In the genomic region with DNA sequence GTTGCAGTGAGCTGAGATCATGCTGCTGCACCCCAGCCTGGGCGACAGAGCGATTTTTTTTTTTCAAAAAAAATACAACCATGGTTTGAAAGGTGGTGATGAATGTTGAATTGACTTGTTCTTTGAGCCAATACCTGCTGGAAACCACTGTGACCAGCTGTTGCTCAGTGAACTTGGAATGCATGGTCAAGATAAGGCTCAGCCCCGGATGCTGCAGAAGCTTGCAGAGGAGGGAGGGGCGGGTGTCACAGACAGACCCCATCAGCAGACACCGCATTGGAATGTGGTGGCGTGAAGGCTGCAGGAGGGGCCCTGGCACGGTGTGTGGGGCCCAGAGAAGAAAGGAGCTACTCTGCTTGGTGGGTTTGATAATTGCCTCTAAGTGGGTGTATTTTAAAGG, we compare ENCODE assay signal across 20 cellular contexts.
A peak's percentile ranks its signal among the peaks of the same experiment; 100 is the strongest.
DNase-seq lines count a peak whose midpoint lies in the region; ATAC-seq, FAIRE-seq and TF ChIP-seq lines count a peak whose summit lies in the region.
"Had no signal": no experiment of that assay in that cellular context is flagged by ENCODE, and none has a peak within 500 bp of the region (broad histone marks: within the 10 kb centered on the region; RNA-seq: fewer than 3 reads in every experiment).

No MANE protein-coding gene starts in this region.

- intact Hi-C loops in Right ventricle myocardium inferior (cut with DNase I) (loop anchor here (2.0 to 5.0 kb wide), 3 partner anchors 125 to 459 kb away; a partner anchor contains a TSS), upper lobe of right lung (cut with DNase I) (no loop called here), mucosa of descending colon (cut with DNase I, micrococcal nuclease) (loop anchor here (5.0 to 10.0 kb wide), 2 partner anchors 127 to 189 kb away; a partner anchor contains a TSS)

- H3K36me3 ChIP-seq in cardiac muscle cell, result no peaks in the 10 kb centered on the region
- H3K36me3 ChIP-seq in bronchial epithelial cell (ENCODE audit: control insufficient read depth, insufficient read depth, low read length), result peaks cover 3% of the 10 kb centered on the region
- H3K36me3 ChIP-seq in upper lobe of right lung, result peaks cover 5% of the 10 kb centered on the region
- H3K36me3 ChIP-seq in mucosa of descending colon (ENCODE audit: low read depth), result no peaks in the 10 kb centered on the region
- H3K36me3 ChIP-seq: BE2C had no signal

- no peak for FAIRE-seq in bronchial epithelial cell (lab: Jason Lieb, UNC)
- FAIRE-seq: D721Med had no signal

- no peak for ATAC-seq in Right ventricle myocardium inferior
- peak; percentile 12 for ATAC-seq in upper lobe of right lung
- no peak for ATAC-seq in GM18858 (IDR thresholded peaks at IDR 0.05; ENCODE audit: unreplicated experiment)
- ATAC-seq in mucosa of descending colon, result no peak
- ATAC-seq: natural killer cell had no signal

- H3K9me3 ChIP-seq in cardiac muscle cell (ENCODE audit: low read depth) (no peaks in the 10 kb centered on the region), upper lobe of right lung (no peaks in the 10 kb centered on the region), mucosa of descending colon (no peaks in the 10 kb centered on the region)
- H3K9me3 ChIP-seq: BE2C, stomach had no signal

- TF ChIP-seq CTCF in cardiac muscle cell (IDR thresholded peaks at IDR 0.05; ENCODE audit: low read depth, low read length) (no peak), bronchial epithelial cell (IDR thresholded peaks at IDR 0.05; ENCODE audit: insufficient read depth, low read length, severe bottlenecking) (no peak), upper lobe of right lung (IDR thresholded peaks at IDR 0.05) (no peak), mucosa of descending colon (IDR thresholded peaks at IDR 0.05) (no peak)

- no peak overlapping the region for H3K4me3 ChIP-seq in cardiac muscle cell
- H3K4me3 ChIP-seq in bronchial epithelial cell (ENCODE audit: low read depth, low read length), result no peak overlapping the region
- no peak overlapping the region for H3K4me3 ChIP-seq in upper lobe of right lung
- no peak overlapping the region for H3K4me3 ChIP-seq in mucosa of descending colon
- H3K4me3 ChIP-seq: stomach had no signal

- peak overlapping the region; percentile 82 for H3K27ac ChIP-seq in cardiac muscle cell
- H3K27ac ChIP-seq in upper lobe of right lung, result no peak overlapping the region
- H3K27ac ChIP-seq: stomach had no signal

- H3K27me3 ChIP-seq in cardiac muscle cell (no peaks in the 10 kb centered on the region), bronchial epithelial cell (ENCODE audit: control insufficient read depth, insufficient read depth, low read length) (no peaks in the 10 kb centered on the region), upper lobe of right lung (no peaks in the 10 kb centered on the region)
- H3K27me3 ChIP-seq: BE2C, stomach had no signal

- H3K4me1 ChIP-seq in cardiac muscle cell (ENCODE audit: low read depth) (peaks cover 52% of the 10 kb centered on the region), upper lobe of right lung (peaks cover 22% of the 10 kb centered on the region), mucosa of descending colon (ENCODE audit: low read depth) (peaks cover 25% of the 10 kb centered on the region)

- DNase-seq in cardiac muscle cell (ENCODE audit: low read depth in 1 of 2, low spot score in 1 of 2) (peak; percentile 73 to 86), Right ventricle myocardium inferior (ENCODE audit: missing footprints) (no peak), bronchial epithelial cell (ENCODE audit: low read depth) (peak; percentile 70), iris pigment epithelial cell (ENCODE audit: low read depth) (peak; percentile 37), upper lobe of right lung (no peak), anterior cingulate cortex (lab: John Stamatoyannopoulos, UW) (no peak), mucosa of descending colon (no peak)
- DNase-seq: activated CD4-positive, alpha-beta T cell treated with anti-CD3 and anti-CD28 coated beads, Interleukin-2, amount 50 U/mL, for 1 hour; activated gamma-delta T cell; BE2C; H9; kidney glomerular epithelial cell; MM.1S; natural killer cell; NCI-H1694 treated with DMSO at 0.1 percent for 48 hours; NCI-H446 treated with DMSO at 0.1 percent for 48 hours; stimulated activated CD4-positive, alpha-beta T cell treated with anti-CD3 and anti-CD28 coated beads, Interleukin-4, amount 100 ng/mL, for 24 hours; stomach had no signal

Comparison
In these comparisons a context has a peak if more than half of its experiments do, and no peak if none do; other contexts are left out.
1. DNase-seq: peak in cardiac muscle cell (2 of 2), bronchial epithelial cell (single experiment) and iris pigment epithelial cell (single experiment); none in Right ventricle myocardium inferior (single experiment), upper lobe of right lung (single experiment), anterior cingulate cortex (0 of 58) and mucosa of descending colon (0 of 3).